In genomic region chr10:103353281-103353680, GRCh38 we compare ENCODE assay signal across 20 cellular contexts. TPM values are rescaled to one million over a fixed set of nuclear protein-coding genes. Genes with fewer than 3 reads are reported as not detected.
A peak's percentile ranks its signal among the peaks of the same experiment; 100 is the strongest.
DNase-seq lines count a peak whose midpoint lies in the region; ATAC-seq, FAIRE-seq and TF ChIP-seq lines count a peak whose summit lies in the region.
"Had no signal": no experiment of that assay in that cellular context is flagged by ENCODE, and none has a peak within 500 bp of the region (broad histone marks: within the 10 kb centered on the region; RNA-seq: fewer than 3 reads in every experiment).

No MANE protein-coding gene starts in this region.

- no peak overlapping the region for H3K27ac ChIP-seq in caudate nucleus (ENCODE audit: low read depth, low read length)
- H3K27ac ChIP-seq: colonic mucosa, psoas muscle, spleen, testis had no signal

- H3K4me1 Mint-ChIP-seq in neural crest cell, result peaks cover 15% of the 10 kb centered on the region

- in situ Hi-C loops in KBM-7 (cut with MboI; ENCODE audit: low pct_unique_long_range_greater_than_20kb, low sequenced_read_pairs), result no loop called here

- TF ChIP-seq CTCF in neural crest cell (conservative IDR thresholded peaks at IDR 0.05), result no peak

- ATAC-seq in HG03175 (IDR thresholded peaks at IDR 0.05; ENCODE audit: unreplicated experiment), result no peak
- ATAC-seq: natural killer cell treated with Interleukin-12 subunit alpha and Interleukin-12 subunit beta and Interleukin-15 and Interleukin-18, amount 100 ng/mL, for 72 hours; psoas muscle had no signal

- peak overlapping the region; percentile 44 for H3K4me3 Mint-ChIP-seq in neural crest cell
- H3K4me3 Mint-ChIP-seq: activated B cell treated with CpG ODN at 0.5 μM for 24 hours; activated naive CD8-positive, alpha-beta T cell; natural killer cell treated with Interleukin-12 subunit alpha and Interleukin-12 subunit beta and Interleukin-15 and Interleukin-18, amount 100 ng/mL, for 72 hours; T-helper 1 cell treated with Interleukin-12 subunit alpha and Interleukin-12 subunit beta and Interleukin-4 antibody, amounts not matched to agents 30 μg/mL and 1 μg/mL, for 36 hours had no signal

- H3K9me3 Mint-ChIP-seq in neural crest cell, result no peaks in the 10 kb centered on the region
- H3K9me3 Mint-ChIP-seq: activated B cell treated with CpG ODN at 0.5 μM for 24 hours; natural killer cell treated with Interleukin-12 subunit alpha and Interleukin-12 subunit beta and Interleukin-15 and Interleukin-18, amount 100 ng/mL, for 72 hours; T-helper 1 cell treated with Interleukin-12 subunit alpha and Interleukin-12 subunit beta and Interleukin-4 antibody, amounts not matched to agents 30 μg/mL and 1 μg/mL, for 36 hours had no signal

- FAIRE-seq in G401.6 (lab: Jason Lieb, UNC), result peak; percentile 51
- FAIRE-seq: endometrium had no signal

- H3K36me3 Mint-ChIP-seq in neural crest cell (ENCODE audit: low read depth), result no peaks in the 10 kb centered on the region
- H3K36me3 Mint-ChIP-seq: natural killer cell treated with Interleukin-12 subunit alpha and Interleukin-12 subunit beta and Interleukin-15 and Interleukin-18, amount 100 ng/mL, for 72 hours had no signal

- H3K27me3 Mint-ChIP-seq in neural crest cell (ENCODE audit: low read depth), result no peaks in the 10 kb centered on the region
- H3K27me3 Mint-ChIP-seq: activated B cell treated with CpG ODN at 0.5 μM for 24 hours; activated naive CD8-positive, alpha-beta T cell; natural killer cell treated with Interleukin-12 subunit alpha and Interleukin-12 subunit beta and Interleukin-15 and Interleukin-18, amount 100 ng/mL, for 72 hours had no signal

- peak; percentile 16 for DNase-seq in KBM-7
- peak; percentile 8 for DNase-seq in SW480 (ENCODE audit: low spot score)
- no peak for DNase-seq in neural crest cell (ENCODE audit: low read depth, low spot score)
- no peak for DNase-seq in caudate nucleus (lab: John Stamatoyannopoulos, UW)
- no peak for DNase-seq in cerebellum (ENCODE audit: low spot score)
- DNase-seq: activated B cell treated with CpG ODN at 0.5 μM for 24 hours, colonic mucosa, hippocampal formation, mesenchymal stem cell, NCI-H1930, psoas muscle, Right ventricle myocardium superior, testis had no signal

- H3K27ac Mint-ChIP-seq in neural crest cell (ENCODE audit: unreplicated experiment), result no peak overlapping the region
- H3K27ac Mint-ChIP-seq: activated B cell treated with CpG ODN at 0.5 μM for 24 hours; activated naive CD8-positive, alpha-beta T cell; natural killer cell treated with Interleukin-12 subunit alpha and Interleukin-12 subunit beta and Interleukin-15 and Interleukin-18, amount 100 ng/mL, for 72 hours; T-helper 1 cell treated with Interleukin-12 subunit alpha and Interleukin-12 subunit beta and Interleukin-4 antibody, amounts not matched to agents 30 μg/mL and 1 μg/mL, for 36 hours had no signal

RNA-seq across cellular contexts. Expression of gene PCGF6, which starts 2.3 kb away (rescaled TPM):
- 21.5 and 22.5 TPM in 2 replicates for total RNA-seq in neural crest cell
- 10.0 TPM for total RNA-seq in cerebellum

RNA-seq across cellular contexts. Expression of gene TAF5, which starts 14.5 kb away (rescaled TPM):
- total RNA-seq in neural crest cell, result 11.5 and 12.4 TPM in 2 replicates
- total RNA-seq in cerebellum, result 6.9 TPM

RNA-seq across cellular contexts. Expression of gene ATP5MK, which starts 43.0 kb away (rescaled TPM):
- total RNA-seq in neural crest cell, result 263 and 275 TPM in 2 replicates
- 88.2 TPM for total RNA-seq in cerebellum

RNA-seq across cellular contexts. Expression of gene PDCD11, which starts 43.1 kb away (rescaled TPM):
- total RNA-seq in neural crest cell (74.1 and 76.4 TPM in 2 replicates), cerebellum (22.3 TPM)

Comparison
In these comparisons a context has a peak if more than half of its experiments do, and no peak if none do; other contexts are left out.
1. DNase-seq: peak in KBM-7 (single experiment) and SW480 (single experiment); none in neural crest cell (single experiment), caudate nucleus (0 of 61) and cerebellum (single experiment).